In the genomic region with DNA sequence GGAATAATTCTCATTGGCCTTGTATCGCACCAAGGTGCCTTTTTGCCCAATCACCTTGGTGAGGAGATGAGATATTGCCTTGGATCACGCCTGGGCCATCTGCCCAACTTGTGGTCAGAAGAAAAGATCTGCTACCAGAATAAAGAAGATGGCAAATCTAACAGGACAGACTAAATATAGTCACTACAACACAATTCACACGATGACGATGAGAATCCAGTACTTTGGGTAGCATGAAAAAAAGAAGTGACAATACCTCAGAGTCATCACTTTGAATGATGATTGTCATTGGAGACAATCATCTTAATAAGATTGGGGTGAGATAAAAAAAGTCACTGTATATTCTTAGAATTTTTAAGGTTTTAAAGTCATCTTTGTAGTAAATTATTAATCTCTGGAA, we compare ENCODE assay signal across 21 cellular contexts.
"Had no signal": no experiment of that assay in that cellular context is flagged by ENCODE, and none has a peak within 500 bp of the region (broad histone marks: within the 10 kb centered on the region; RNA-seq: fewer than 3 reads in every experiment).

No MANE protein-coding gene starts in this region.

- H3K9me3 ChIP-seq: esophagus muscularis mucosa, gastrocnemius medialis, heart right ventricle, mucosa of descending colon, ovary, tibial artery had no signal

- H3K4me2 ChIP-seq: smooth muscle cell had no signal

- H3K4me1 Mint-ChIP-seq: neural crest cell; stimulated activated memory B cell treated with anti-CD40 and anti-IgM and Interleukin-4, amounts not matched to agents 10 μg/mL and 1 μg/mL and 100 μg/mL, for 72 hours had no signal

- FAIRE-seq: islet of Langerhans had no signal

- H3K36me3 Mint-ChIP-seq: naive thymus-derived CD8-positive, alpha-beta T cell; stimulated activated memory B cell treated with anti-CD40 and anti-IgM and Interleukin-4, amounts not matched to agents 10 μg/mL and 1 μg/mL and 100 μg/mL, for 72 hours had no signal

- H3K4me1 ChIP-seq: esophagus muscularis mucosa, gastrocnemius medialis, heart right ventricle, tibial artery had no signal

- H3K9me3 Mint-ChIP-seq: dendritic cell treated with granulocyte-macrophage colony-stimulating factor and Interleukin-4, amounts not matched to agents 40 ng/mL and 50 ng/mL, for 4 days; effector memory CD8-positive, alpha-beta T cell; stimulated activated memory B cell treated with anti-CD40 and anti-IgM and Interleukin-4, amounts not matched to agents 10 μg/mL and 1 μg/mL and 100 μg/mL, for 72 hours; stimulated activated naive CD8-positive, alpha-beta T cell treated with anti-CD3 and anti-CD28 coated beads, Interleukin-15, Interleukin-2, amounts not matched to agents 100 ng/mL and 50 ng/mL, for 24 hours had no signal

- H3K27me3 Mint-ChIP-seq: dendritic cell treated with granulocyte-macrophage colony-stimulating factor and Interleukin-4, amounts not matched to agents 40 ng/mL and 50 ng/mL, for 4 days; stimulated activated memory B cell treated with anti-CD40 and anti-IgM and Interleukin-4, amounts not matched to agents 10 μg/mL and 1 μg/mL and 100 μg/mL, for 72 hours; stimulated activated naive CD8-positive, alpha-beta T cell treated with anti-CD3 and anti-CD28 coated beads, Interleukin-15, Interleukin-2, amounts not matched to agents 100 ng/mL and 50 ng/mL, for 24 hours had no signal

- H3K4me3 Mint-ChIP-seq: dendritic cell treated with granulocyte-macrophage colony-stimulating factor and Interleukin-4, amounts not matched to agents 40 ng/mL and 50 ng/mL, for 4 days; effector memory CD8-positive, alpha-beta T cell; naive thymus-derived CD8-positive, alpha-beta T cell; neural crest cell; stimulated activated memory B cell treated with anti-CD40 and anti-IgM and Interleukin-4, amounts not matched to agents 10 μg/mL and 1 μg/mL and 100 μg/mL, for 72 hours; stimulated activated naive CD8-positive, alpha-beta T cell treated with anti-CD3 and anti-CD28 coated beads, Interleukin-15, Interleukin-2, amounts not matched to agents 100 ng/mL and 50 ng/mL, for 24 hours had no signal

- DNase-seq: effector memory CD8-positive, alpha-beta T cell; gastrocnemius medialis; heart right ventricle; hypothalamus; mucosa of descending colon; naive thymus-derived CD8-positive, alpha-beta T cell; nucleus accumbens; ovary; right cardiac atrium; stimulated activated CD4-positive, alpha-beta T cell treated with anti-CD3 and anti-CD28 coated beads, Interleukin-4, amount 100 ng/mL, for 1 hour; stimulated activated CD8-positive, alpha-beta memory T cell treated with anti-CD3 and anti-CD28 coated beads, Interleukin-4, amount 100 ng/mL, for 48 hours; tibial artery had no signal

- H3K27ac Mint-ChIP-seq: dendritic cell treated with granulocyte-macrophage colony-stimulating factor and Interleukin-4, amounts not matched to agents 40 ng/mL and 50 ng/mL, for 4 days; effector memory CD8-positive, alpha-beta T cell; naive thymus-derived CD8-positive, alpha-beta T cell; progenitor cell of endocrine pancreas; stimulated activated memory B cell treated with anti-CD40 and anti-IgM and Interleukin-4, amounts not matched to agents 10 μg/mL and 1 μg/mL and 100 μg/mL, for 72 hours; stimulated activated naive CD8-positive, alpha-beta T cell treated with anti-CD3 and anti-CD28 coated beads, Interleukin-15, Interleukin-2, amounts not matched to agents 100 ng/mL and 50 ng/mL, for 24 hours had no signal

- H3K36me3 ChIP-seq: esophagus muscularis mucosa, gastrocnemius medialis, heart right ventricle, ovary, tibial artery had no signal

- H3K27me3 ChIP-seq: esophagus muscularis mucosa, gastrocnemius medialis, ovary, tibial artery had no signal

- H3K4me3 ChIP-seq: esophagus muscularis mucosa, gastrocnemius medialis, heart right ventricle, mucosa of descending colon, ovary, smooth muscle cell, tibial artery had no signal

- H3K27ac ChIP-seq: epithelial cell of prostate, esophagus muscularis mucosa, gastrocnemius medialis, heart right ventricle, ovary, tibial artery had no signal
